In genomic region chr2:33605059-33605458, GRCh38 we compare ENCODE assay signal across 2 cellular contexts.
TF ChIP-seq lines count a peak whose summit lies in the region.

No MANE protein-coding gene starts in this region.

TF ChIP-seq in H1, 55 proteins besides CTCF, POLR2A, EP300 and RAD21 (continues in another document):
- no peak for TF ChIP-seq CTBP2 (IDR thresholded peaks at IDR 0.05; ENCODE audit: borderline replicate concordance, insufficient read depth, insufficient read length, low read length)
- TF ChIP-seq EGR1 (IDR thresholded peaks at IDR 0.05; ENCODE audit: borderline replicate concordance, low read depth, low read length), result no peak
- TF ChIP-seq BRCA1 (IDR thresholded peaks at IDR 0.05; ENCODE audit: low read depth, low read length), result no peak
- no peak for TF ChIP-seq KDM1A (IDR thresholded peaks at IDR 0.05; ENCODE audit: borderline replicate concordance, low read length)
- no peak for TF ChIP-seq ASH2L (IDR thresholded peaks at IDR 0.05; ENCODE audit: low read length)
- TF ChIP-seq BCL11A (IDR thresholded peaks at IDR 0.05; ENCODE audit: low read depth in 2 of 2, low read length in 2 of 2), result no peak
- TF ChIP-seq ATF3 (IDR thresholded peaks at IDR 0.05; ENCODE audit: insufficient read depth, low read depth, low read length), result no peak
- no peak for TF ChIP-seq CHD2 (IDR thresholded peaks at IDR 0.05; ENCODE audit: low read length)
- no peak for TF ChIP-seq NANOG (IDR thresholded peaks at IDR 0.05; ENCODE audit: insufficient read depth, low read depth, low read length, poor library complexity, severe bottlenecking)
- no peak for TF ChIP-seq POLR2AphosphoS5 (IDR thresholded peaks at IDR 0.05; ENCODE audit: low read depth, low read length)
- no peak for TF ChIP-seq ZNF274 (IDR thresholded peaks at IDR 0.05; ENCODE audit: borderline replicate concordance, extremely low read depth, low read length)
- no peak for TF ChIP-seq GTF2F1 (IDR thresholded peaks at IDR 0.05; ENCODE audit: borderline replicate concordance, low read depth, low read length)
- TF ChIP-seq SUZ12 (IDR thresholded peaks at IDR 0.05; ENCODE audit: low read length), result no peak
- TF ChIP-seq TCF12 (IDR thresholded peaks at IDR 0.05; ENCODE audit: low read depth, low read length), result no peak
- no peak for TF ChIP-seq CHD7 (IDR thresholded peaks at IDR 0.05; ENCODE audit: insufficient replicate concordance, low read length)
- TF ChIP-seq BACH1 (IDR thresholded peaks at IDR 0.05; ENCODE audit: low read length), result no peak

TF ChIP-seq in SK-N-SH, 30 proteins besides CTCF, POLR2A, EP300 and RAD21:
- TF ChIP-seq RXRA (IDR thresholded peaks at IDR 0.05; ENCODE audit: borderline replicate concordance, low read depth), result no peak
- no peak for TF ChIP-seq EZH2phosphoT487 (IDR thresholded peaks at IDR 0.05; ENCODE audit: borderline replicate concordance, low read depth)
- TF ChIP-seq SMC3 (IDR thresholded peaks at IDR 0.05; ENCODE audit: low read depth, low read length), result no peak
- no peak for TF ChIP-seq REST (IDR thresholded peaks at IDR 0.05; ENCODE audit: low read depth, low read length)
